1 cellular context compared by ENCODE assay signal in the genomic region with DNA sequence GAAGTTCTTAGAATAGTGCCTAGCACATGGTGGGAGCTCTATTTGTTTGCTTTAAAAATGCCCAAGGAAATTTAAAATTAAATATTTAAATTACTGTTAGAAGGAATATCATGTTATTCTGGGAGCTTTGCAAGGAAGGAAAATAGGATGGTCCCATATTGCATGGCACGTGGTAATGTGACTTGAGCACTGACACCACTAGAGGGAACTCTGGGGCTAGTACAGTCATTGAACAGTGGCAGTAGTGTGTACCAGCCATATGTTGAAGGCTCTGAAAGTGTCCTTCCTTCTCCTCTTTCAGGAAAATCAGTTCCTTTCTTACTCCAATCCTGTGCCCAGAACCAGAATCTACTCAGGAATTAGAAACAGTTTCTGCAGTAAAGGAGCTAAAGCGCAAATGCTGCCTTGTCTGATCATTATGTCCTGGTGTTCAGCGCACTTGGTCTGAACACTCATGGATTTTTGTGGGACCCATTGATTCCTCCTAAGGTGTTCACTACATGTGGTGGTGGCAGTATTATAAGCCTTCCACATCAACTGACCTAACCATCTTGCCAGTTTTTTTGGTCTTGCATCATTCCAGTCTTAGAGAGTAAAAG.
TF ChIP-seq lines count a peak whose summit lies in the region.

No MANE protein-coding gene starts in this region.

TF ChIP-seq in H1, 55 proteins besides CTCF, POLR2A, EP300 and RAD21 (continued from another document):
- TF ChIP-seq, protein P1, sequence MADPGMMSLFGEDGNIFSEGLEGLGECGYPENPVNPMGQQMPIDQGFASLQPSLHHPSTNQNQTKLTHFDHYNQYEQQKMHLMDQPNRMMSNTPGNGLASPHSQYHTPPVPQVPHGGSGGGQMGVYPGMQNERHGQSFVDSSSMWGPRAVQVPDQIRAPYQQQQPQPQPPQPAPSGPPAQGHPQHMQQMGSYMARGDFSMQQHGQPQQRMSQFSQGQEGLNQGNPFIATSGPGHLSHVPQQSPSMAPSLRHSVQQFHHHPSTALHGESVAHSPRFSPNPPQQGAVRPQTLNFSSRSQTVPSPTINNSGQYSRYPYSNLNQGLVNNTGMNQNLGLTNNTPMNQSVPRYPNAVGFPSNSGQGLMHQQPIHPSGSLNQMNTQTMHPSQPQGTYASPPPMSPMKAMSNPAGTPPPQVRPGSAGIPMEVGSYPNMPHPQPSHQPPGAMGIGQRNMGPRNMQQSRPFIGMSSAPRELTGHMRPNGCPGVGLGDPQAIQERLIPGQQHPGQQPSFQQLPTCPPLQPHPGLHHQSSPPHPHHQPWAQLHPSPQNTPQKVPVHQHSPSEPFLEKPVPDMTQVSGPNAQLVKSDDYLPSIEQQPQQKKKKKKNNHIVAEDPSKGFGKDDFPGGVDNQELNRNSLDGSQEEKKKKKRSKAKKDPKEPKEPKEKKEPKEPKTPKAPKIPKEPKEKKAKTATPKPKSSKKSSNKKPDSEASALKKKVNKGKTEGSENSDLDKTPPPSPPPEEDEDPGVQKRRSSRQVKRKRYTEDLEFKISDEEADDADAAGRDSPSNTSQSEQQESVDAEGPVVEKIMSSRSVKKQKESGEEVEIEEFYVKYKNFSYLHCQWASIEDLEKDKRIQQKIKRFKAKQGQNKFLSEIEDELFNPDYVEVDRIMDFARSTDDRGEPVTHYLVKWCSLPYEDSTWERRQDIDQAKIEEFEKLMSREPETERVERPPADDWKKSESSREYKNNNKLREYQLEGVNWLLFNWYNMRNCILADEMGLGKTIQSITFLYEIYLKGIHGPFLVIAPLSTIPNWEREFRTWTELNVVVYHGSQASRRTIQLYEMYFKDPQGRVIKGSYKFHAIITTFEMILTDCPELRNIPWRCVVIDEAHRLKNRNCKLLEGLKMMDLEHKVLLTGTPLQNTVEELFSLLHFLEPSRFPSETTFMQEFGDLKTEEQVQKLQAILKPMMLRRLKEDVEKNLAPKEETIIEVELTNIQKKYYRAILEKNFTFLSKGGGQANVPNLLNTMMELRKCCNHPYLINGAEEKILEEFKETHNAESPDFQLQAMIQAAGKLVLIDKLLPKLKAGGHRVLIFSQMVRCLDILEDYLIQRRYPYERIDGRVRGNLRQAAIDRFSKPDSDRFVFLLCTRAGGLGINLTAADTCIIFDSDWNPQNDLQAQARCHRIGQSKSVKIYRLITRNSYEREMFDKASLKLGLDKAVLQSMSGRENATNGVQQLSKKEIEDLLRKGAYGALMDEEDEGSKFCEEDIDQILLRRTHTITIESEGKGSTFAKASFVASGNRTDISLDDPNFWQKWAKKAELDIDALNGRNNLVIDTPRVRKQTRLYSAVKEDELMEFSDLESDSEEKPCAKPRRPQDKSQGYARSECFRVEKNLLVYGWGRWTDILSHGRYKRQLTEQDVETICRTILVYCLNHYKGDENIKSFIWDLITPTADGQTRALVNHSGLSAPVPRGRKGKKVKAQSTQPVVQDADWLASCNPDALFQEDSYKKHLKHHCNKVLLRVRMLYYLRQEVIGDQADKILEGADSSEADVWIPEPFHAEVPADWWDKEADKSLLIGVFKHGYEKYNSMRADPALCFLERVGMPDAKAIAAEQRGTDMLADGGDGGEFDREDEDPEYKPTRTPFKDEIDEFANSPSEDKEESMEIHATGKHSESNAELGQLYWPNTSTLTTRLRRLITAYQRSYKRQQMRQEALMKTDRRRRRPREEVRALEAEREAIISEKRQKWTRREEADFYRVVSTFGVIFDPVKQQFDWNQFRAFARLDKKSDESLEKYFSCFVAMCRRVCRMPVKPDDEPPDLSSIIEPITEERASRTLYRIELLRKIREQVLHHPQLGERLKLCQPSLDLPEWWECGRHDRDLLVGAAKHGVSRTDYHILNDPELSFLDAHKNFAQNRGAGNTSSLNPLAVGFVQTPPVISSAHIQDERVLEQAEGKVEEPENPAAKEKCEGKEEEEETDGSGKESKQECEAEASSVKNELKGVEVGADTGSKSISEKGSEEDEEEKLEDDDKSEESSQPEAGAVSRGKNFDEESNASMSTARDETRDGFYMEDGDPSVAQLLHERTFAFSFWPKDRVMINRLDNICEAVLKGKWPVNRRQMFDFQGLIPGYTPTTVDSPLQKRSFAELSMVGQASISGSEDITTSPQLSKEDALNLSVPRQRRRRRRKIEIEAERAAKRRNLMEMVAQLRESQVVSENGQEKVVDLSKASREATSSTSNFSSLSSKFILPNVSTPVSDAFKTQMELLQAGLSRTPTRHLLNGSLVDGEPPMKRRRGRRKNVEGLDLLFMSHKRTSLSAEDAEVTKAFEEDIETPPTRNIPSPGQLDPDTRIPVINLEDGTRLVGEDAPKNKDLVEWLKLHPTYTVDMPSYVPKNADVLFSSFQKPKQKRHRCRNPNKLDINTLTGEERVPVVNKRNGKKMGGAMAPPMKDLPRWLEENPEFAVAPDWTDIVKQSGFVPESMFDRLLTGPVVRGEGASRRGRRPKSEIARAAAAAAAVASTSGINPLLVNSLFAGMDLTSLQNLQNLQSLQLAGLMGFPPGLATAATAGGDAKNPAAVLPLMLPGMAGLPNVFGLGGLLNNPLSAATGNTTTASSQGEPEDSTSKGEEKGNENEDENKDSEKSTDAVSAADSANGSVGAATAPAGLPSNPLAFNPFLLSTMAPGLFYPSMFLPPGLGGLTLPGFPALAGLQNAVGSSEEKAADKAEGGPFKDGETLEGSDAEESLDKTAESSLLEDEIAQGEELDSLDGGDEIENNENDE (IDR thresholded peaks at IDR 0.05; ENCODE audit: insufficient replicate concordance, low read length), result no peak
- 0 out of 2 replicates have a peak, but pooled peaks have one; percentile 39 for TF ChIP-seq USF2 (IDR thresholded peaks at IDR 0.05; ENCODE audit: low read length)
